ENCODE assay signal across 8 cellular contexts in the genomic region with DNA sequence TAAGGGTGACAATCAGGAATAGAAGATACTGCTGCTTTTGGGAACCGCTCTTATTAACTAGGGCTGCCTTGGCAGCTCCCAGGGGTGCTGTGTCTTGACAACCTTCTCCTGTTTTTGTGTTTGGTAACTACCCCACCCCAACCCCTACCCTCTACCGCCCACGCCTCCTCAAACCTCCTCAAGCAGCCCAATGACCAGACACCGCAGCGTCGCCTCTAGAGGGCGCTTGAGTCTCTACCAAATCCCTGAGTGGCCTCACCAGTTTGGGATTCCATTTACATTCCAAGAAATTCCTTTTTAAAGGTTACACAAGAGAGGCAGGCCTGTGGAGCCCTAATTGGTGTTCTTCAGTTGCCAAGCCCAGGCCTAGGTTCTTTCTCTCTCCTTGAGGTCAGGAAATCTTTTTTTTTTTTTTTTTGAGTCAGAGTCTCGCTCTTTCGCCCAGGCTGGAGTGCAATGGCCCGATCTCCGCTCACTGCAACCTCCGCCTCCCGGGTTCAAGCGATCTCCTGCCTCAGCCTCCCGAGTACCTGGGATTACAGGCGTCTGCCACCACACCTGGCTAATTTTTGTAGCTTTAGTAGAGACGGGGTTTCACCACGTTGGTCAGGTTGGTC.
DNase-seq lines count a peak whose midpoint lies in the region; ATAC-seq and TF ChIP-seq lines count a peak whose summit lies in the region.

No MANE protein-coding gene starts in this region.

- H3K36me3 ChIP-seq in OCI-LY3 (replicated peaks; ENCODE audit: low read depth, low read length) (no peaks in the 10 kb centered on the region), smooth muscle cell (ENCODE audit: low read depth) (no peaks in the 10 kb centered on the region)

- H3K9ac ChIP-seq in OCI-LY3 (ENCODE audit: low read length) (no peak overlapping the region), smooth muscle cell (ENCODE audit: low read depth) (no peak overlapping the region)

- H3K4me1 ChIP-seq in OCI-LY3 (ENCODE audit: low read length) (no peaks in the 10 kb centered on the region), smooth muscle cell (ENCODE audit: low read depth) (no peaks in the 10 kb centered on the region)

- no peak for ATAC-seq in GM21360 (IDR thresholded peaks at IDR 0.05; ENCODE audit: unreplicated experiment)

- in situ Hi-C loops in GM13977 (cut with MboI; ENCODE audit: low pct_unique_long_range_greater_than_20kb, low sequenced_read_pairs, unreplicated experiment) (no loop called here), astrocyte of the spinal cord (cut with HindIII; ENCODE audit: low sequenced_read_pairs) (no loop called here)

- H2AFZ ChIP-seq in OCI-LY3 (ENCODE audit: low read depth, low read length), result no peak overlapping the region
- H2AFZ ChIP-seq in smooth muscle cell (ENCODE audit: low read depth), result no peak overlapping the region

- H4K20me1 ChIP-seq in OCI-LY3 (ENCODE audit: insufficient read depth, low read length), result no peaks in the 10 kb centered on the region
- H4K20me1 ChIP-seq in smooth muscle cell (ENCODE audit: low read depth), result no peaks in the 10 kb centered on the region

- DNase-seq in Ammon's horn (ENCODE audit: low spot score) (peak; percentile 56), GM13977 (ENCODE audit: low spot score) (peak; percentile 45), astrocyte of the spinal cord (ENCODE audit: low read depth, low spot score) (peak; percentile 83), iPS DF 19.7 (ENCODE audit: low read depth, low spot score) (peak; percentile 90), smooth muscle cell (lab: John Stamatoyannopoulos, UW; ENCODE audit: unreplicated experiment) (peak; percentile 4), NCI-H2107 (lab: John Stamatoyannopoulos, UW) (no peak)

- TF ChIP-seq CTCF in GM13977 (IDR thresholded peaks at IDR 0.05; ENCODE audit: extremely low read depth, insufficient read depth, missing control alignments) (peak; percentile 75), OCI-LY3 (IDR thresholded peaks at IDR 0.05; ENCODE audit: low read depth, low read length) (peak; percentile 91), astrocyte of the spinal cord (IDR thresholded peaks at IDR 0.05; ENCODE audit: low read depth, low read length) (peak; percentile 79), smooth muscle cell (IDR thresholded peaks at IDR 0.05; ENCODE audit: borderline replicate concordance, insufficient read depth, poor library complexity, severe bottlenecking) (peak; percentile 83)

- H3K27me3 ChIP-seq in OCI-LY3 (ENCODE audit: low read depth, low read length) (peaks cover 10% of the 10 kb centered on the region), smooth muscle cell (ENCODE audit: low read depth) (no peaks in the 10 kb centered on the region)

- 61% methylated on average over 17 of the region's 18 CpGs for WGBS in smooth muscle cell (ENCODE audit: low lambda C conversion rate)

- H3K9me3 ChIP-seq in OCI-LY3 (ENCODE audit: insufficient read depth, low read length) (no peaks in the 10 kb centered on the region), smooth muscle cell (replicated peaks; ENCODE audit: low read depth) (no peaks in the 10 kb centered on the region)

- no peaks in the 10 kb centered on the region for H3F3A ChIP-seq in smooth muscle cell (ENCODE audit: low read depth)

- H3K79me2 ChIP-seq in OCI-LY3 (ENCODE audit: low read length) (no peaks in the 10 kb centered on the region), smooth muscle cell (ENCODE audit: low read depth) (no peaks in the 10 kb centered on the region)

- H3K4me2 ChIP-seq in OCI-LY3 (ENCODE audit: low read length) (peak overlapping the region; percentile 46), smooth muscle cell (no peak overlapping the region)

- H3K4me3 ChIP-seq in OCI-LY3 (ENCODE audit: low read length) (0 out of 2 replicates have a peak overlapping the region, but pooled peaks have one; percentile 2), astrocyte of the spinal cord (ENCODE audit: low read depth, low read length) (no peak overlapping the region), smooth muscle cell (no peak overlapping the region)

- H3K27ac ChIP-seq in OCI-LY3 (ENCODE audit: low read length) (no peak overlapping the region), smooth muscle cell (ENCODE audit: low read depth) (no peak overlapping the region)
